19 cellular contexts compared by ENCODE assay signal in the genomic region with DNA sequence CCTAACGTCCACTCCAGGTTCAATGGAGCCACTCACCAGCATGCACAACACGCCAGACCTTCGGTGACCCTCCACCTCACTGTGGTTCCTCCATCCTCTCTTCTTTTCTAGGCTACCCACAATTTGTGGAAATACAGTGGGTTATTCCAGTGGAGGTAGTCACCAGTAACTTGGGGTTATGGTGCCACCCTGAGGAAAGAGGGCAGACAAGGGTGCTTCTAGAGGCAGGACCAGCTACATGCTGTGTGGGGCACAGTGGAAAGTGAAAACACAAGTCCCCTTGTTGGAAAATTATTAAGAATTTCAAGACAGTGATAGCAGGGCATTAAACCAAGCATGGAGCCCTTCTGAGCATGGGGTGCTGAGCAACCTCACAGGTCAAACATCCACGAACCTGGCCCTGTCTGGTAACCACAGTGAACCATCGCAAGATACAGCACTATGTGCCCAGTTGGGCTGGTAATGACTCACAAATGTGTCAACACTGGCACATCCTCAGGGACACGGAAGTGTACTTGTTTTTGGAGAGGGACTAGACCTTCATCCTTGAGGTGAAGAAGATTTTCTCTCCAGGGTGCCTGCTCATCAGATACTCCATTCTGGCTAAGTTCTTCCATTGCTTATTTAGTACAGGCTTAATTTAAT.
A peak's percentile ranks its signal among the peaks of the same experiment; 100 is the strongest.
DNase-seq lines count a peak whose midpoint lies in the region; ATAC-seq, FAIRE-seq and TF ChIP-seq lines count a peak whose summit lies in the region.
"Had no signal": no experiment of that assay in that cellular context is flagged by ENCODE, and none has a peak within 500 bp of the region (broad histone marks: within the 10 kb centered on the region; RNA-seq: fewer than 3 reads in every experiment).

No MANE protein-coding gene starts in this region.

- no peak for TF ChIP-seq EP300 in A549 (IDR thresholded peaks at IDR 0.05)

- H3K27ac ChIP-seq in A549 (0 out of 6 replicates have a peak overlapping the region, but pooled peaks of 1 of the 2 experiments have one; percentile 13), OCI-LY3 (ENCODE audit: low read length) (no peak overlapping the region), ascending aorta (no peak overlapping the region), Karpas-422 (ENCODE audit: low read length) (no peak overlapping the region)
- H3K27ac ChIP-seq: esophagus squamous epithelium, pancreas, upper lobe of left lung had no signal

- TF ChIP-seq RAD21 in A549 (conservative IDR thresholded peaks at IDR 0.05 in 1 of 2, IDR thresholded peaks at IDR 0.05 in 1 of 2), result no peak

- FAIRE-seq in A549 (lab: Jason Lieb, UNC), result no peak
- FAIRE-seq: GM18507, pancreas had no signal

- H4K20me1 ChIP-seq in OCI-LY3 (ENCODE audit: insufficient read depth, low read length) (no peaks in the 10 kb centered on the region), Karpas-422 (ENCODE audit: insufficient read depth, low read depth, low read length) (no peaks in the 10 kb centered on the region)

- WGBS in A549 (ENCODE audit: missing lambda C conversion rate), result 49% methylated on average over 6 of the region's 6 CpGs

- H3K79me2 ChIP-seq in OCI-LY3 (ENCODE audit: low read length), result no peaks in the 10 kb centered on the region
- peaks cover 76% of the 10 kb centered on the region for H3K79me2 ChIP-seq in Karpas-422 (ENCODE audit: low read length)

- no peak overlapping the region for H3K4me3 ChIP-seq in A549
- no peak overlapping the region for H3K4me3 ChIP-seq in OCI-LY3 (ENCODE audit: low read length)
- H3K4me3 ChIP-seq in foreskin fibroblast (ENCODE audit: low read depth in 1 of 2, low read length in 2 of 2), result no peak overlapping the region
- no peak overlapping the region for H3K4me3 ChIP-seq in ascending aorta
- H3K4me3 ChIP-seq in Karpas-422 (ENCODE audit: low read length), result no peak overlapping the region
- H3K4me3 ChIP-seq: esophagus squamous epithelium, pancreas, upper lobe of left lung had no signal

- POLR2A ChIA-PET in A549 (lab: Yijun Ruan, JAX), result no interaction called here

- H3K27me3 ChIP-seq in OCI-LY3 (ENCODE audit: low read depth, low read length), result no peaks in the 10 kb centered on the region
- no peaks in the 10 kb centered on the region for H3K27me3 ChIP-seq in ascending aorta
- no peaks in the 10 kb centered on the region for H3K27me3 ChIP-seq in Karpas-422 (ENCODE audit: low read length)
- H3K27me3 ChIP-seq: esophagus squamous epithelium, pancreas, upper lobe of left lung had no signal

- no peak for TF ChIP-seq POLR2A in A549 (IDR thresholded peaks at IDR 0.05; ENCODE audit: low read length)

- ATAC-seq in A549 (peak; percentile 82 to 84; a peak in 5 of 6 replicates), sciatic nerve (no peak)
- ATAC-seq: pancreas, WTC11 had no signal

- H3K4me1 ChIP-seq in A549, result peaks cover 14% of the 10 kb centered on the region
- H3K4me1 ChIP-seq in OCI-LY3 (ENCODE audit: low read length), result peaks cover 3% of the 10 kb centered on the region; the same call in 1 of the 2 replicates
- H3K4me1 ChIP-seq in ascending aorta, result peaks cover 0 to 2% of the 10 kb centered on the region in 2 donors
- H3K4me1 ChIP-seq in Karpas-422 (ENCODE audit: low read length), result peaks cover 15% of the 10 kb centered on the region
- H3K4me1 ChIP-seq: pancreas had no signal

- H2AFZ ChIP-seq in OCI-LY3 (ENCODE audit: low read depth, low read length) (no peak overlapping the region), Karpas-422 (ENCODE audit: low read length) (no peak overlapping the region)

- CTCF ChIA-PET in A549 (lab: Yijun Ruan, JAX), result interaction anchor here (1.4 kb wide), 1 partner anchor 25 kb away, joined by 3 read pairs; no protein-coding TSS in a partner anchor

- H3K4me2 ChIP-seq in A549 (peak overlapping the region; percentile 45), OCI-LY3 (ENCODE audit: low read length) (no peak overlapping the region), Karpas-422 (ENCODE audit: low read depth, low read length, poor library complexity, severe bottlenecking) (no peak overlapping the region)

- H3K9me3 ChIP-seq in A549 (no peaks in the 10 kb centered on the region), OCI-LY3 (ENCODE audit: insufficient read depth, low read length) (no peaks in the 10 kb centered on the region), ascending aorta (no peaks in the 10 kb centered on the region), Karpas-422 (ENCODE audit: low read length) (no peaks in the 10 kb centered on the region)
- H3K9me3 ChIP-seq: esophagus squamous epithelium, pancreas, upper lobe of left lung had no signal

- intact Hi-C loops in ascending aorta (cut with DNase I) (no loop called here), sciatic nerve (cut with DNase I) (no loop called here)

- no peak overlapping the region for H3K9ac ChIP-seq in OCI-LY3 (ENCODE audit: low read length)
- H3K9ac ChIP-seq in Karpas-422 (ENCODE audit: low read length), result no peak overlapping the region

- TF ChIP-seq CTCF in A549 (IDR thresholded peaks at IDR 0.05) (no peak), GM12873 (IDR thresholded peaks at IDR 0.05; ENCODE audit: insufficient read depth, low read depth, low read length, missing control alignments) (peak; percentile 30), OCI-LY3 (IDR thresholded peaks at IDR 0.05; ENCODE audit: low read depth, low read length) (peak; percentile 37), foreskin fibroblast (IDR thresholded peaks at IDR 0.05; ENCODE audit: low read depth, low read length) (no peak), ascending aorta (IDR thresholded peaks at IDR 0.05) (no peak)

- no peaks in the 10 kb centered on the region for H3K9me2 ChIP-seq in Karpas-422 (replicated peaks; ENCODE audit: insufficient read depth, low read length)

- DNase-seq in A549 (ENCODE audit: low read depth in 1 of 2, low spot score in 1 of 2) (peak; percentile 34 to 55), foreskin fibroblast (peak; percentile 30 to 51), ascending aorta (ENCODE audit: low spot score in 2 of 2) (no peak), Karpas-422 (no peak), sciatic nerve (ENCODE audit: low spot score) (no peak)
- DNase-seq in activated effector memory CD4-positive, alpha-beta T cell treated with anti-CD3 and anti-CD28 coated beads, Interleukin-2, amount 50 U/mL, for 16 hours, result no peak
- DNase-seq: activated CD8-positive, alpha-beta memory T cell treated with anti-CD3 and anti-CD28 coated beads, Interleukin-2, amount 50 U/mL, for 48 hours; activated naive CD8-positive, alpha-beta T cell treated with anti-CD3 and anti-CD28 coated beads, Interleukin-2, amount 10 ng/mL, durations not matched to agents 7 days and 5 days; esophagus squamous epithelium; H9; NCI-H146; NK-92 treated with Interleukin-12 subunit alpha and Interleukin-12 subunit beta, amount 100 ng/mL, for 24 hours; pancreas; stimulated activated CD8-positive, alpha-beta memory T cell treated with anti-CD3 and anti-CD28 coated beads, Interleukin-4, amount 100 ng/mL, for 48 hours; upper lobe of left lung had no signal

- peaks cover 11% of the 10 kb centered on the region for H3K36me3 ChIP-seq in OCI-LY3 (replicated peaks; ENCODE audit: low read depth, low read length)
- peaks cover 0 to 7% of the 10 kb centered on the region in 2 donors for H3K36me3 ChIP-seq in ascending aorta
- peaks cover 48% of the 10 kb centered on the region for H3K36me3 ChIP-seq in Karpas-422 (ENCODE audit: insufficient read depth, low read length)
- H3K36me3 ChIP-seq: pancreas had no signal

TF ChIP-seq in A549, 52 proteins besides CTCF, POLR2A, EP300 and RAD21:
- TF ChIP-seq GATA3 (IDR thresholded peaks at IDR 0.05; ENCODE audit: borderline replicate concordance) (no peak), ZFP36 (IDR thresholded peaks at IDR 0.05; ENCODE audit: borderline replicate concordance, partially characterized antibody) (no peak)
TF ChIP-seq in A549: peak in this region for 0.

Comparison
In these comparisons a context has a peak if more than half of its experiments do, and no peak if none do; other contexts are left out.
1. DNase-seq: peak in A549 (2 of 2) and foreskin fibroblast (2 of 2); none in ascending aorta (0 of 2), activated effector memory CD4-positive, alpha-beta T cell treated with anti-CD3 and anti-CD28 coated beads, Interleukin-2, amount 50 U/mL, for 16 hours (single experiment), Karpas-422 (single experiment) and sciatic nerve (single experiment).
2. CTCF ChIP-seq: peak in GM12873 (single experiment) and OCI-LY3 (single experiment); none in A549 (single experiment), foreskin fibroblast (single experiment) and ascending aorta (0 of 3).